Comparison of ENCODE assay signal across 8 cellular contexts in genomic region chr10:96765406-96766240, GRCh38. TPM values are rescaled to one million over a fixed set of nuclear protein-coding genes. Genes with fewer than 3 reads are reported as not detected.
A peak's percentile ranks its signal among the peaks of the same experiment; 100 is the strongest.
DNase-seq lines count a peak whose midpoint lies in the region; ATAC-seq and TF ChIP-seq lines count a peak whose summit lies in the region.

No MANE protein-coding gene starts in this region.

- H3K4me1 ChIP-seq in left ventricle myocardium inferior (no peaks in the 10 kb centered on the region), gastrocnemius medialis (no peaks in the 10 kb centered on the region)

- H3K27ac ChIP-seq in left ventricle myocardium inferior (replicated peaks) (no peak overlapping the region), gastrocnemius medialis (no peak overlapping the region)

- H3K4me3 Mint-ChIP-seq in activated naive CD8-positive, alpha-beta T cell treated with anti-CD3 and anti-CD28 coated beads, Interleukin-2, amount 10 ng/mL, durations not matched to agents 7 days and 5 days: no peak overlapping the region

- POLR2A ChIA-PET in activated naive CD8-positive, alpha-beta T cell treated with anti-CD3 and anti-CD28 coated beads, Interleukin-2, amount 10 ng/mL, durations not matched to agents 7 days and 5 days (lab: Charles Lee): no interaction called here

- H3K9me3 Mint-ChIP-seq in activated naive CD8-positive, alpha-beta T cell treated with anti-CD3 and anti-CD28 coated beads, Interleukin-2, amount 10 ng/mL, durations not matched to agents 7 days and 5 days: no peaks in the 10 kb centered on the region

- peaks cover 6% of the 10 kb centered on the region for H3K4me1 Mint-ChIP-seq in activated naive CD8-positive, alpha-beta T cell treated with anti-CD3 and anti-CD28 coated beads, Interleukin-2, amount 10 ng/mL, durations not matched to agents 7 days and 5 days

- in situ Hi-C loops in gastrocnemius medialis (cut with MboI; ENCODE audit: low sequenced_read_pairs in 4 of 4): loop anchor here in 1 of 4 donors (10.0 kb wide), 1 partner anchor 259 kb away; no protein-coding TSS in a partner anchor

- H3K36me3 Mint-ChIP-seq in activated naive CD8-positive, alpha-beta T cell treated with anti-CD3 and anti-CD28 coated beads, Interleukin-2, amount 10 ng/mL, durations not matched to agents 7 days and 5 days: no peaks in the 10 kb centered on the region

- H3K4me3 ChIP-seq in left ventricle myocardium inferior (no peak overlapping the region), gastrocnemius medialis (no peak overlapping the region)

- DNase-seq in EH (ENCODE audit: low read depth) (peak; percentile 69), HK-2 (ENCODE audit: unreplicated experiment) (peak; percentile 77), T follicular helper cell (ENCODE audit: low read depth) (peak; percentile 61), left ventricle myocardium inferior (peak; percentile 61), gastrocnemius medialis (peak; percentile 12 to 41), NCI-H774 (lab: John Stamatoyannopoulos, UW) (no peak)
- DNase-seq in activated naive CD8-positive, alpha-beta T cell treated with anti-CD3 and anti-CD28 coated beads, Interleukin-2, amount 10 ng/mL, durations not matched to agents 7 days and 5 days: peak; percentile 79

- intact Hi-C loops in left ventricle myocardium inferior (cut with micrococcal nuclease): loop anchor here (10.0 kb wide), 1 partner anchor 259 kb away; no protein-coding TSS in a partner anchor
- intact Hi-C loops in gastrocnemius medialis (cut with DNase I; ENCODE audit: low total_unique reads): loop anchor here (2.0 to 5.0 kb wide), 2 partner anchors 65 to 262 kb away; no protein-coding TSS in a partner anchor

- peaks cover 15% of the 10 kb centered on the region for H3K27me3 Mint-ChIP-seq in activated naive CD8-positive, alpha-beta T cell treated with anti-CD3 and anti-CD28 coated beads, Interleukin-2, amount 10 ng/mL, durations not matched to agents 7 days and 5 days

- TF ChIP-seq POLR2A in gastrocnemius medialis (IDR thresholded peaks at IDR 0.05): no peak

- no peaks in the 10 kb centered on the region for H3K9me3 ChIP-seq in left ventricle myocardium inferior (replicated peaks)
- no peaks in the 10 kb centered on the region for H3K9me3 ChIP-seq in gastrocnemius medialis

- ATAC-seq in activated naive CD8-positive, alpha-beta T cell treated with anti-CD3 and anti-CD28 coated beads, Interleukin-2, amount 10 ng/mL, durations not matched to agents 7 days and 5 days (ENCODE audit: low read depth): peak; percentile 93
- peak in 1 of 2 donors; percentile 70 for ATAC-seq in gastrocnemius medialis
- no peak for ATAC-seq in HG03135 (IDR thresholded peaks at IDR 0.05; ENCODE audit: unreplicated experiment)

- TF ChIP-seq CTCF in left ventricle myocardium inferior (IDR thresholded peaks at IDR 0.05; ENCODE audit: borderline replicate concordance) (peak; percentile 83), gastrocnemius medialis (IDR thresholded peaks at IDR 0.05 in 4 of 5, conservative IDR thresholded peaks at IDR 0.05 in 1 of 5) (peak; percentile 39 to 72 (median 65))

- H3K27ac Mint-ChIP-seq in activated naive CD8-positive, alpha-beta T cell treated with anti-CD3 and anti-CD28 coated beads, Interleukin-2, amount 10 ng/mL, durations not matched to agents 7 days and 5 days: no peak overlapping the region

- H3K27me3 ChIP-seq in left ventricle myocardium inferior (ENCODE audit: low read depth): peaks cover under 1% of the 10 kb centered on the region
- H3K27me3 ChIP-seq in gastrocnemius medialis: no peaks in the 10 kb centered on the region

- H3K36me3 ChIP-seq in left ventricle myocardium inferior: no peaks in the 10 kb centered on the region
- H3K36me3 ChIP-seq in gastrocnemius medialis: no peaks in the 10 kb centered on the region

RNA-seq across cellular contexts. Expression of gene PIK3AP1, which starts 45.3 kb away (rescaled TPM):
- 1 to 10 TPM; 5.3 to 7.4 TPM for total RNA-seq in activated naive CD8-positive, alpha-beta T cell treated with anti-CD3 and anti-CD28 coated beads, Interleukin-2, amount 10 ng/mL, durations not matched to agents 7 days and 5 days
- total RNA-seq in left ventricle myocardium inferior: 5.4 TPM
- total RNA-seq in gastrocnemius medialis: 1 to 10 TPM; 1.4 to 3.2 (median 2.8) TPM
